In the genomic region with DNA sequence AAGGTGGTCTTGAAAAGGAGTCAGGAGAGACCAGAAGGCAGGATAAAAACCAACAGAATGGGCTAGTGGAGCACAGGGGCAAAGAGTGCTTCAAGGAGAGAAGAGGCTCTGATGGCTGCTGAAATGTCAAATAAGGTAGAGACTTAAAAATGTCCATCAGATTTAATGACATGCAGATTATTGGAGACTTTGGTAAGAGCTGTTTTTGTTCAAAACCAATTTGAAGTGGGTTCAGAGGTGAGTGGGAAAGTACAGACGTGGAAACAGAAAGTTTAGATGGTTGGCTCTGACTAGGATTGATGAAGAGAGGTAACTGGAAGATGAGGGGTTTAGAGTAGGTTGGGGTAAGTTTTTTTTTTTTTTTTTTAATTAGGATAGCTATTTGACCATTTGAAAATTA, we compare ENCODE assay signal across 13 cellular contexts. TPM values are rescaled to one million over a fixed set of nuclear protein-coding genes. Genes with fewer than 3 reads are reported as not detected.
DNase-seq lines count a peak whose midpoint lies in the region; ATAC-seq and TF ChIP-seq lines count a peak whose summit lies in the region.
"Had no signal": no experiment of that assay in that cellular context is flagged by ENCODE, and none has a peak within 500 bp of the region (broad histone marks: within the 10 kb centered on the region; RNA-seq: fewer than 3 reads in every experiment).

No MANE protein-coding gene starts in this region.

- H3K9me2 ChIP-seq in OCI-LY7 (ENCODE audit: insufficient read depth, low read length), result no peaks in the 10 kb centered on the region

- TF ChIP-seq CTCF in Caco-2 (IDR thresholded peaks at IDR 0.05; ENCODE audit: insufficient read depth in 1 of 2, low read depth in 1 of 2, low read length in 1 of 2, severe bottlenecking in 1 of 2, unreplicated experiment in 1 of 2) (no peak), upper lobe of right lung (IDR thresholded peaks at IDR 0.05) (no peak), OCI-LY7 (conservative IDR thresholded peaks at IDR 0.05; ENCODE audit: low read length) (no peak)

- H3K4me3 Mint-ChIP-seq in Caco-2 (ENCODE audit: unreplicated experiment), result no peak overlapping the region
- H3K4me3 Mint-ChIP-seq in activated CD4-positive, alpha-beta memory T cell treated with anti-CD3 and anti-CD28 coated beads for 36 hours, result peak overlapping the region; percentile 62
- H3K4me3 Mint-ChIP-seq: dendritic cell treated with granulocyte-macrophage colony-stimulating factor and Interleukin-4, amounts not matched to agents 40 ng/mL and 50 ng/mL, for 4 days had no signal

- no peaks in the 10 kb centered on the region for H4K20me1 ChIP-seq in OCI-LY7 (ENCODE audit: insufficient read depth, low read length)

- H3K27me3 ChIP-seq in Caco-2 (replicated peaks; ENCODE audit: control insufficient read depth, insufficient read depth, low read length) (no peaks in the 10 kb centered on the region), upper lobe of right lung (no peaks in the 10 kb centered on the region)
- H3K27me3 ChIP-seq: BLaER1 treated with 17β-estradiol and CSF1 and Interleukin-3, amounts not matched to agents 10 nM and 100 nM; hepatocyte had no signal

- intact Hi-C loops in Caco-2 (cut with micrococcal nuclease; ENCODE audit: unreplicated experiment), result no loop called here
- intact Hi-C loops in activated CD4-positive, alpha-beta memory T cell treated with anti-CD3 and anti-CD28 coated beads for 36 hours (cut with micrococcal nuclease), result loop anchor here (1.0 to 5.0 kb wide), 10 partner anchors 14 to 1342 kb away; a partner anchor contains a TSS
- intact Hi-C loops in upper lobe of right lung (cut with DNase I), result no loop called here
- intact Hi-C loops in OCI-LY7 (cut with micrococcal nuclease; ENCODE audit: unreplicated experiment), result loop anchor here (10.0 kb wide), 3 partner anchors 312 to 1412 kb away; no protein-coding TSS in a partner anchor

- H3K36me3 Mint-ChIP-seq in Caco-2 (ENCODE audit: insufficient read depth, unreplicated experiment), result peaks cover 9% of the 10 kb centered on the region
- peaks cover 30% of the 10 kb centered on the region for H3K36me3 Mint-ChIP-seq in activated CD4-positive, alpha-beta memory T cell treated with anti-CD3 and anti-CD28 coated beads for 36 hours

- no peaks in the 10 kb centered on the region for H3K4me1 ChIP-seq in Caco-2
- H3K4me1 ChIP-seq in upper lobe of right lung, result no peaks in the 10 kb centered on the region
- H3K4me1 ChIP-seq in OCI-LY7 (ENCODE audit: insufficient read depth, low read length, poor library complexity, severe bottlenecking), result peaks cover 7% of the 10 kb centered on the region
- H3K4me1 ChIP-seq: BLaER1 treated with 17β-estradiol and CSF1 and Interleukin-3, amounts not matched to agents 10 nM and 100 nM had no signal

- H3K27ac Mint-ChIP-seq in Caco-2 (ENCODE audit: unreplicated experiment), result peak overlapping the region; percentile 11
- peak overlapping the region; percentile 88 for H3K27ac Mint-ChIP-seq in activated CD4-positive, alpha-beta memory T cell treated with anti-CD3 and anti-CD28 coated beads for 36 hours
- H3K27ac Mint-ChIP-seq: dendritic cell treated with granulocyte-macrophage colony-stimulating factor and Interleukin-4, amounts not matched to agents 40 ng/mL and 50 ng/mL, for 4 days had no signal

- no peak overlapping the region for H2AFZ ChIP-seq in OCI-LY7 (ENCODE audit: low read length)
- H2AFZ ChIP-seq: hepatocyte had no signal

- ATAC-seq in GM19397 (IDR thresholded peaks at IDR 0.05; ENCODE audit: unreplicated experiment) (peak; percentile 1), HG03039 (IDR thresholded peaks at IDR 0.05; ENCODE audit: unreplicated experiment) (peak; percentile 21), upper lobe of right lung (no peak)

- no peak overlapping the region for H3K27ac ChIP-seq in upper lobe of right lung
- no peak overlapping the region for H3K27ac ChIP-seq in OCI-LY7 (ENCODE audit: low read depth, low read length, poor library complexity, severe bottlenecking)
- H3K27ac ChIP-seq: BLaER1 treated with 17β-estradiol and CSF1 and Interleukin-3, amounts not matched to agents 10 nM and 100 nM; hepatocyte had no signal

- no peak overlapping the region for H3K4me2 ChIP-seq in OCI-LY7 (ENCODE audit: low read length)
- H3K4me2 ChIP-seq: BLaER1 treated with 17β-estradiol and CSF1 and Interleukin-3, amounts not matched to agents 10 nM and 100 nM; hepatocyte had no signal

- no peaks in the 10 kb centered on the region for H3K4me1 Mint-ChIP-seq in Caco-2 (ENCODE audit: low read depth, unreplicated experiment)
- peaks cover 46% of the 10 kb centered on the region for H3K4me1 Mint-ChIP-seq in activated CD4-positive, alpha-beta memory T cell treated with anti-CD3 and anti-CD28 coated beads for 36 hours (ENCODE audit: low read depth)

- H3K79me2 ChIP-seq in OCI-LY7 (ENCODE audit: insufficient read depth, low read depth, low read length), result no peaks in the 10 kb centered on the region
- H3K79me2 ChIP-seq: hepatocyte had no signal

- DNase-seq in Caco-2 (no peak), upper lobe of right lung (no peak), activated gamma-delta T cell treated with Interleukin-2 at 50 U/mL for 16 hours (no peak), OCI-LY7 (ENCODE audit: low spot score) (no peak), NCI-H2029 (lab: John Stamatoyannopoulos, UW) (no peak)
- no peak for DNase-seq in activated CD4-positive, alpha-beta memory T cell treated with anti-CD3 and anti-CD28 coated beads for 36 hours
- DNase-seq: activated CD8-positive, alpha-beta memory T cell treated with anti-CD3 and anti-CD28 coated beads, Interleukin-2, amount 50 U/mL, for 48 hours; NCI-H1694 treated with DMSO at 0.1 percent for 48 hours had no signal

- no peaks in the 10 kb centered on the region for H3K27me3 Mint-ChIP-seq in Caco-2 (ENCODE audit: insufficient read depth, unreplicated experiment)
- no peaks in the 10 kb centered on the region for H3K27me3 Mint-ChIP-seq in activated CD4-positive, alpha-beta memory T cell treated with anti-CD3 and anti-CD28 coated beads for 36 hours
- H3K27me3 Mint-ChIP-seq: dendritic cell treated with granulocyte-macrophage colony-stimulating factor and Interleukin-4, amounts not matched to agents 40 ng/mL and 50 ng/mL, for 4 days had no signal

- POLR2A ChIA-PET in Caco-2 (lab: Charles Lee), result no interaction called here
- POLR2A ChIA-PET in activated CD4-positive, alpha-beta memory T cell treated with anti-CD3 and anti-CD28 coated beads for 36 hours (lab: Charles Lee), result interaction anchor here (1.0 to 1.1 kb wide), 2 partner anchors 15 to 502 kb away, joined by 4 read pairs; a partner anchor contains a TSS
- POLR2A ChIA-PET in OCI-LY7 (lab: Charles Lee), result interaction anchor here (0.6 to 1.3 kb wide), 3 partner anchors 12 to 451 kb away, joined by 3 to 7 read pairs (median 3); no protein-coding TSS in a partner anchor

- H3K9me3 ChIP-seq in Caco-2 (no peaks in the 10 kb centered on the region), upper lobe of right lung (no peaks in the 10 kb centered on the region), OCI-LY7 (ENCODE audit: low read length) (no peaks in the 10 kb centered on the region)
- H3K9me3 ChIP-seq: BLaER1 treated with 17β-estradiol and CSF1 and Interleukin-3, amounts not matched to agents 10 nM and 100 nM had no signal

- H3K9me3 Mint-ChIP-seq in Caco-2 (ENCODE audit: unreplicated experiment), result no peaks in the 10 kb centered on the region
- no peaks in the 10 kb centered on the region for H3K9me3 Mint-ChIP-seq in activated CD4-positive, alpha-beta memory T cell treated with anti-CD3 and anti-CD28 coated beads for 36 hours
- H3K9me3 Mint-ChIP-seq: dendritic cell treated with granulocyte-macrophage colony-stimulating factor and Interleukin-4, amounts not matched to agents 40 ng/mL and 50 ng/mL, for 4 days had no signal

- no peaks in the 10 kb centered on the region for H3K36me3 ChIP-seq in Caco-2 (ENCODE audit: control insufficient read depth, insufficient read depth, low read length)
- H3K36me3 ChIP-seq in upper lobe of right lung, result peaks cover 62% of the 10 kb centered on the region
- peaks cover 84% of the 10 kb centered on the region for H3K36me3 ChIP-seq in OCI-LY7 (ENCODE audit: insufficient read depth, low read length)

- H3K4me3 ChIP-seq in Caco-2 (ENCODE audit: low read depth, low read length) (no peak overlapping the region), upper lobe of right lung (no peak overlapping the region), OCI-LY7 (ENCODE audit: low read depth, low read length, poor library complexity, severe bottlenecking) (no peak overlapping the region)
- H3K4me3 ChIP-seq: BLaER1 treated with 17β-estradiol and CSF1 and Interleukin-3, amounts not matched to agents 10 nM and 100 nM; hepatocyte had no signal

- CTCF ChIA-PET in Caco-2 (lab: Charles Lee), result no interaction called here
- CTCF ChIA-PET in activated CD4-positive, alpha-beta memory T cell treated with anti-CD3 and anti-CD28 coated beads for 36 hours (lab: Charles Lee), result interaction anchor here (0.7 to 1.4 kb wide), 2 partner anchors 26 to 113 kb away, joined by 3 read pairs; a partner anchor contains a TSS
- CTCF ChIA-PET in OCI-LY7 (lab: Charles Lee; ENCODE audit: unreplicated experiment), result no interaction called here

- no TSS peak for BruUV-seq in Caco-2 (replicated peaks; lab: Mats Ljungman, UMichigan)
- BruUV-seq in OCI-LY7 (replicated peaks; lab: Mats Ljungman, UMichigan), result no TSS peak

RNA-seq across cellular contexts. Expression of a gene that starts 14.1 kb away (rescaled TPM):
- total RNA-seq in Caco-2 (2022) (30.6 and 34.4 TPM in 2 replicates), upper lobe of right lung (39.0 TPM), OCI-LY7 (2022) (46.4 and 49.2 TPM in 2 replicates)
- 10 to 100 TPM; 35.4 to 37.6 TPM for total RNA-seq in activated CD4-positive, alpha-beta memory T cell treated with anti-CD3 and anti-CD28 coated beads for 36 hours
- 36.4 and 37.8 TPM in 2 replicates for total RNA-seq in OCI-LY7 (2014; rRNA removed; shearing (Covaris generic))

RNA-seq across cellular contexts. Expression of a gene that starts 26.5 kb away (rescaled TPM):
- total RNA-seq in Caco-2 (2022) (0.34 and 0.91 TPM in 2 replicates), upper lobe of right lung (3.6 TPM), OCI-LY7 (2022) (1.7 and 2.9 TPM in 2 replicates)
- under 1 TPM; 0.74 to 0.92 TPM for total RNA-seq in activated CD4-positive, alpha-beta memory T cell treated with anti-CD3 and anti-CD28 coated beads for 36 hours
- 0.64 and 1.5 TPM in 2 replicates for total RNA-seq in OCI-LY7 (2014; rRNA removed; shearing (Covaris generic))

Comparison
In these comparisons a context has a peak if more than half of its experiments do, and no peak if none do; other contexts are left out.
1. intact Hi-C loops: an anchor here in activated CD4-positive, alpha-beta memory T cell treated with anti-CD3 and anti-CD28 coated beads for 36 hours (1.0 to 5.0 kb wide) and OCI-LY7 (10.0 kb wide); none called in Caco-2 and upper lobe of right lung.